ENCODE assay signal across 13 cellular contexts in genomic region chr10:31921031-31921430, GRCh38. TPM values are rescaled to one million over a fixed set of nuclear protein-coding genes. Genes with fewer than 3 reads are reported as not detected.
DNase-seq lines count a peak whose midpoint lies in the region; ATAC-seq and TF ChIP-seq lines count a peak whose summit lies in the region.
"Had no signal": no experiment of that assay in that cellular context is flagged by ENCODE, and none has a peak within 500 bp of the region (broad histone marks: within the 10 kb centered on the region; RNA-seq: fewer than 3 reads in every experiment).

No MANE protein-coding gene starts in this region.

- H3K4me1 ChIP-seq in mammary epithelial cell (ENCODE audit: insufficient read depth, low read length) = peaks cover 6% of the 10 kb centered on the region
- H3K4me1 ChIP-seq in upper lobe of right lung = peaks cover 16% of the 10 kb centered on the region

- no peak overlapping the region for H3K4me2 ChIP-seq in mammary epithelial cell (ENCODE audit: insufficient read depth, low read depth, low read length)

- TF ChIP-seq CTCF in mammary epithelial cell (conservative IDR thresholded peaks at IDR 0.05 in 1 of 2, IDR thresholded peaks at IDR 0.05 in 1 of 2; ENCODE audit: extremely low read depth in 1 of 2, insufficient read depth in 1 of 2, low read depth in 1 of 2, low read length in 2 of 2) (no peak), dorsolateral prefrontal cortex (IDR thresholded peaks at IDR 0.05 in 54 of 56, conservative IDR thresholded peaks at IDR 0.05 in 2 of 56; ENCODE audit: low read depth in 1 of 56, partially characterized antibody in 56 of 56) (no peak), upper lobe of right lung (IDR thresholded peaks at IDR 0.05) (no peak)

- peaks cover 96% of the 10 kb centered on the region for H3K79me2 ChIP-seq in mammary epithelial cell (ENCODE audit: insufficient read depth, low read length)

- H3K4me3 ChIP-seq in mammary epithelial cell (replicated peaks in 1 of 3; ENCODE audit: insufficient read depth in 1 of 3, low read depth in 2 of 3, low read length in 3 of 3) (no peak overlapping the region), dorsolateral prefrontal cortex (no peak overlapping the region), upper lobe of right lung (no peak overlapping the region)
- H3K4me3 ChIP-seq: lung had no signal

- peak overlapping the region; percentile 52 for H3K4me3 Mint-ChIP-seq in activated naive CD8-positive, alpha-beta T cell treated with anti-CD3 and anti-CD28 coated beads for 36 hours
- H3K4me3 Mint-ChIP-seq: brain had no signal

- H3K9me3 ChIP-seq in mammary epithelial cell (replicated peaks; ENCODE audit: insufficient read depth, low read length) (no peaks in the 10 kb centered on the region), upper lobe of right lung (no peaks in the 10 kb centered on the region)

- H3K9ac ChIP-seq in mammary epithelial cell (ENCODE audit: insufficient read depth, low read length) = no peak overlapping the region

- peaks cover 2% of the 10 kb centered on the region for H3K36me3 ChIP-seq in mammary epithelial cell (ENCODE audit: insufficient read depth, low read length)
- no peaks in the 10 kb centered on the region for H3K36me3 ChIP-seq in upper lobe of right lung

- H4K20me1 ChIP-seq in mammary epithelial cell (ENCODE audit: insufficient read depth, low read length) = no peaks in the 10 kb centered on the region

- H3K27ac ChIP-seq in mammary epithelial cell (ENCODE audit: insufficient read depth, low read depth, low read length) = no peak overlapping the region
- H3K27ac ChIP-seq in dorsolateral prefrontal cortex = no peak overlapping the region
- no peak overlapping the region for H3K27ac ChIP-seq in upper lobe of right lung

- 100% methylated on average over 3 of the region's 4 CpGs for WGBS in mammary epithelial cell (ENCODE audit: low coverage, missing lambda C conversion rate)

- H3K4me1 Mint-ChIP-seq in activated naive CD8-positive, alpha-beta T cell treated with anti-CD3 and anti-CD28 coated beads for 36 hours = peaks cover 46% of the 10 kb centered on the region

- CTCF ChIA-PET in mammary epithelial cell (lab: Charles Lee; ENCODE audit: low non-redundant PET) = interaction anchor here (0.5 kb wide), 1 partner anchor 26 kb away, joined by 4 read pairs; no protein-coding TSS in a partner anchor

- peaks cover 5% of the 10 kb centered on the region for H3K9me3 Mint-ChIP-seq in activated naive CD8-positive, alpha-beta T cell treated with anti-CD3 and anti-CD28 coated beads for 36 hours

- H3K27me3 Mint-ChIP-seq in activated naive CD8-positive, alpha-beta T cell treated with anti-CD3 and anti-CD28 coated beads for 36 hours = no peaks in the 10 kb centered on the region

- ATAC-seq in GM18502 (IDR thresholded peaks at IDR 0.05; ENCODE audit: poor library complexity, unreplicated experiment) (peak; percentile 66), GM21423 (IDR thresholded peaks at IDR 0.05; ENCODE audit: unreplicated experiment) (peak; percentile 58), HG03108 (IDR thresholded peaks at IDR 0.05; ENCODE audit: unreplicated experiment) (peak; percentile 58), upper lobe of right lung (no peak)

- H2AFZ ChIP-seq in mammary epithelial cell (ENCODE audit: low read depth, low read length) = no peak overlapping the region

- H3K27me3 ChIP-seq in mammary epithelial cell (ENCODE audit: insufficient read depth, low read length) (no peaks in the 10 kb centered on the region), dorsolateral prefrontal cortex (no peaks in the 10 kb centered on the region), upper lobe of right lung (no peaks in the 10 kb centered on the region)

- in situ Hi-C loops in mammary epithelial cell (cut with MboI; ENCODE audit: low sequenced_read_pairs in 2 of 2) = no loop called here

- dilution Hi-C loops in mammary epithelial cell (cut with HindIII; ENCODE audit: low sequenced_read_pairs) = no loop called here

- intact Hi-C loops in mammary epithelial cell (cut with micrococcal nuclease) (no loop called here), dorsolateral prefrontal cortex (cut with DNase I) (loop anchor here in 1 of 2 donors (10.0 kb wide), 1 partner anchor 424 kb away; the partner anchor contains the start of gene EPC1), upper lobe of right lung (cut with DNase I) (no loop called here)

- DNase-seq in activated naive CD8-positive, alpha-beta T cell treated with anti-CD3 and anti-CD28 coated beads for 36 hours = no peak
- no peak for DNase-seq in NOMO-1 (lab: John Stamatoyannopoulos, UW; ENCODE audit: unreplicated experiment in 2 of 2)
- DNase-seq in mammary epithelial cell = no peak
- no peak for DNase-seq in dorsolateral prefrontal cortex
- DNase-seq in upper lobe of right lung = no peak
- DNase-seq: GF-D8, NCI-H69, small intestine had no signal

- no TSS peak for BruUV-seq in mammary epithelial cell (replicated peaks; lab: Mats Ljungman, UMichigan)

- H3K36me3 Mint-ChIP-seq in activated naive CD8-positive, alpha-beta T cell treated with anti-CD3 and anti-CD28 coated beads for 36 hours = peaks cover 10% of the 10 kb centered on the region

- H3K27ac Mint-ChIP-seq in activated naive CD8-positive, alpha-beta T cell treated with anti-CD3 and anti-CD28 coated beads for 36 hours = peak overlapping the region; percentile 78

RNA-seq across cellular contexts. Expression of gene ARHGAP12, which starts 7.6 kb away (rescaled TPM):
- total RNA-seq in activated naive CD8-positive, alpha-beta T cell treated with anti-CD3 and anti-CD28 coated beads for 36 hours = 1 to 10 TPM; 2.8 to 3.4 TPM
- total RNA-seq in mammary epithelial cell (10 to 100 TPM; 26.0 to 38.8 TPM), dorsolateral prefrontal cortex (10 to 100 TPM; 27.1 to 48.7 (median 38.6) TPM), upper lobe of right lung (27.2 TPM)
- polyA plus RNA-seq in mammary epithelial cell = 10.3 TPM
- 20.9 TPM for polyA minus RNA-seq in mammary epithelial cell
